Comparison of ENCODE assay signal across 16 cellular contexts in the genomic region with DNA sequence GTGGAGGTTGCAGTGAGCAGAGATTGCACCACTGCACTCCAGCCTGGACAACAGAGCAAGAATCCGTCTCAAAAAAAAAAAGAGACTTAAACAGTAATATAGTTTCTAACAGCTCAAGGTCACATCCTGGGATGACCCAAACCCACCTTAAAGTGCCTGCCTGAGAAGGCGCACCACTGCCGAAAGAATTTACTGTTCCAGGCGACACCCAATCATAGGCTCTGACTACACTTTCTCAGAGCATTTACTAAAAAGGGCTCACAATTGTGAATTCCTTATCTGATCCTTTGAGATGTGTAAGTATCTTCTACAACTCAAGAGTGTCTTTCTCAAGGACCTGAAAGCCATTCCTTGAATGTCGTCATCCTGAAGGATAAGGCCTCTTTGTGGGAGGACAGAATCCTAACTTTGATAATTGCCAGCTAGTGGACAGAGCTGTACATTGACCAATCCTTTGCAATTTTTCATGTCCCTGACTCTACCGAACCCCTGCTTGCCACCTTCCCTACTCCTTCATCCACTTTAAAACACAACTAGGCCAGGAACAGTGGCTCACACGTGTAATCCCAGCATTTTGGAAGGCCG. TPM values are rescaled to one million over a fixed set of nuclear protein-coding genes. Genes with fewer than 3 reads are reported as not detected.
DNase-seq lines count a peak whose midpoint lies in the region; ATAC-seq and TF ChIP-seq lines count a peak whose summit lies in the region.
"Had no signal": no experiment of that assay in that cellular context is flagged by ENCODE, and none has a peak within 500 bp of the region (broad histone marks: within the 10 kb centered on the region; RNA-seq: fewer than 3 reads in every experiment).

No MANE protein-coding gene starts in this region.

- no peaks in the 10 kb centered on the region for H3K9me3 Mint-ChIP-seq in activated CD8-positive, alpha-beta memory T cell treated with anti-CD3 and anti-CD28 coated beads, Interleukin-2, amount 10 ng/mL, durations not matched to agents 7 days and 5 days (ENCODE audit: low read depth)
- peaks cover 0 to 2% (median 0%) of the 10 kb centered on the region in 7 donors for H3K9me3 Mint-ChIP-seq in CD4-positive, CD25-positive, alpha-beta regulatory T cell
- no peaks in the 10 kb centered on the region for H3K9me3 Mint-ChIP-seq in activated T-helper 1 cell treated with anti-CD3 and anti-CD28 coated beads, Interleukin-12 subunit alpha, Interleukin-12 subunit beta, Interleukin-2, Interleukin-4 antibody, amounts not matched to agents 30 ng/mL and 10 ng/mL and 1 ng/mL, durations not matched to agents 14 hours and 24 hours and 36 hours
- H3K9me3 Mint-ChIP-seq in nephron progenitor cell, result no peaks in the 10 kb centered on the region
- H3K9me3 Mint-ChIP-seq: GM23338 had no signal

- no peak for ATAC-seq in activated CD8-positive, alpha-beta memory T cell treated with anti-CD3 and anti-CD28 coated beads, Interleukin-2, amount 10 ng/mL, durations not matched to agents 7 days and 5 days
- no peak for ATAC-seq in CD4-positive, CD25-positive, alpha-beta regulatory T cell (ENCODE audit: low read depth in 2 of 2)
- ATAC-seq in HG02798 (IDR thresholded peaks at IDR 0.05; ENCODE audit: poor library complexity, unreplicated experiment) (no peak), gastrocnemius medialis (no peak)
- ATAC-seq: GM23338 had no signal

- peak overlapping the region; percentile 56 for H3K27ac Mint-ChIP-seq in activated CD8-positive, alpha-beta memory T cell treated with anti-CD3 and anti-CD28 coated beads, Interleukin-2, amount 10 ng/mL, durations not matched to agents 7 days and 5 days
- H3K27ac Mint-ChIP-seq in CD4-positive, CD25-positive, alpha-beta regulatory T cell, result peak overlapping the region in 2 of 3 donors; percentile 31 to 56
- H3K27ac Mint-ChIP-seq in activated T-helper 1 cell treated with anti-CD3 and anti-CD28 coated beads, Interleukin-12 subunit alpha, Interleukin-12 subunit beta, Interleukin-2, Interleukin-4 antibody, amounts not matched to agents 30 ng/mL and 10 ng/mL and 1 ng/mL, durations not matched to agents 14 hours and 24 hours and 36 hours, result no peak overlapping the region
- no peak overlapping the region for H3K27ac Mint-ChIP-seq in nephron progenitor cell
- H3K27ac Mint-ChIP-seq: GM23338 had no signal

- in situ Hi-C loops in gastrocnemius medialis (cut with MboI; ENCODE audit: low sequenced_read_pairs in 4 of 4), result no loop called here

- H3K4me3 ChIP-seq in CD4-positive, CD25-positive, alpha-beta regulatory T cell (ENCODE audit: low read depth, low read length), result no peak overlapping the region
- no peak overlapping the region for H3K4me3 ChIP-seq in gastrocnemius medialis
- H3K4me3 ChIP-seq: GM23338 had no signal

- no peak overlapping the region for H3K27ac ChIP-seq in CD4-positive, CD25-positive, alpha-beta regulatory T cell (ENCODE audit: insufficient read depth, low read length, poor library complexity, severe bottlenecking)
- no peak overlapping the region for H3K27ac ChIP-seq in gastrocnemius medialis
- H3K27ac ChIP-seq: HL-60 had no signal

- H3K9me3 ChIP-seq in CD4-positive, CD25-positive, alpha-beta regulatory T cell (ENCODE audit: control insufficient read depth in 2 of 2, low read length in 2 of 2), result no peaks in the 10 kb centered on the region
- no peaks in the 10 kb centered on the region for H3K9me3 ChIP-seq in gastrocnemius medialis

- peaks cover 26% of the 10 kb centered on the region for H3K4me1 ChIP-seq in CD4-positive, CD25-positive, alpha-beta regulatory T cell (ENCODE audit: control insufficient read depth, insufficient read depth, low read length, poor library complexity, severe bottlenecking)
- H3K4me1 ChIP-seq in gastrocnemius medialis, result peaks cover 19 to 23% of the 10 kb centered on the region in 2 donors

- TF ChIP-seq CTCF in nephron progenitor cell (IDR thresholded peaks at IDR 0.05), result no peak
- no peak for TF ChIP-seq CTCF in gastrocnemius medialis (IDR thresholded peaks at IDR 0.05 in 4 of 5, conservative IDR thresholded peaks at IDR 0.05 in 1 of 5)

- H3K4me3 Mint-ChIP-seq in activated CD8-positive, alpha-beta memory T cell treated with anti-CD3 and anti-CD28 coated beads, Interleukin-2, amount 10 ng/mL, durations not matched to agents 7 days and 5 days, result no peak overlapping the region
- peak overlapping the region; percentile 53 to 81 (median 74) for H3K4me3 Mint-ChIP-seq in CD4-positive, CD25-positive, alpha-beta regulatory T cell
- H3K4me3 Mint-ChIP-seq in activated T-helper 1 cell treated with anti-CD3 and anti-CD28 coated beads, Interleukin-12 subunit alpha, Interleukin-12 subunit beta, Interleukin-2, Interleukin-4 antibody, amounts not matched to agents 30 ng/mL and 10 ng/mL and 1 ng/mL, durations not matched to agents 14 hours and 24 hours and 36 hours, result peak overlapping the region; percentile 57
- peak overlapping the region; percentile 38 for H3K4me3 Mint-ChIP-seq in nephron progenitor cell
- H3K4me3 Mint-ChIP-seq: GM23338 had no signal

- peaks cover 2% of the 10 kb centered on the region for H3K36me3 Mint-ChIP-seq in activated CD8-positive, alpha-beta memory T cell treated with anti-CD3 and anti-CD28 coated beads, Interleukin-2, amount 10 ng/mL, durations not matched to agents 7 days and 5 days
- peaks cover under 1% of the 10 kb centered on the region for H3K36me3 Mint-ChIP-seq in CD4-positive, CD25-positive, alpha-beta regulatory T cell
- peaks cover 1% of the 10 kb centered on the region for H3K36me3 Mint-ChIP-seq in activated T-helper 1 cell treated with anti-CD3 and anti-CD28 coated beads, Interleukin-12 subunit alpha, Interleukin-12 subunit beta, Interleukin-2, Interleukin-4 antibody, amounts not matched to agents 30 ng/mL and 10 ng/mL and 1 ng/mL, durations not matched to agents 14 hours and 24 hours and 36 hours (ENCODE audit: low read depth)
- no peaks in the 10 kb centered on the region for H3K36me3 Mint-ChIP-seq in nephron progenitor cell (ENCODE audit: low read depth)

- H3K4me1 Mint-ChIP-seq in activated CD8-positive, alpha-beta memory T cell treated with anti-CD3 and anti-CD28 coated beads, Interleukin-2, amount 10 ng/mL, durations not matched to agents 7 days and 5 days, result peaks cover 30% of the 10 kb centered on the region
- H3K4me1 Mint-ChIP-seq in CD4-positive, CD25-positive, alpha-beta regulatory T cell, result peaks cover 1 to 28% (median 17%) of the 10 kb centered on the region in 4 donors
- H3K4me1 Mint-ChIP-seq in activated T-helper 1 cell treated with anti-CD3 and anti-CD28 coated beads, Interleukin-12 subunit alpha, Interleukin-12 subunit beta, Interleukin-2, Interleukin-4 antibody, amounts not matched to agents 30 ng/mL and 10 ng/mL and 1 ng/mL, durations not matched to agents 14 hours and 24 hours and 36 hours (ENCODE audit: low read depth), result peaks cover 26% of the 10 kb centered on the region
- H3K4me1 Mint-ChIP-seq in nephron progenitor cell, result peaks cover 45% of the 10 kb centered on the region

- no peaks in the 10 kb centered on the region for H3K27me3 ChIP-seq in CD4-positive, CD25-positive, alpha-beta regulatory T cell (ENCODE audit: control insufficient read depth, insufficient read depth, low read length)
- H3K27me3 ChIP-seq in gastrocnemius medialis, result no peaks in the 10 kb centered on the region

- intact Hi-C loops in activated T-helper 1 cell treated with anti-CD3 and anti-CD28 coated beads, Interleukin-12 subunit alpha, Interleukin-12 subunit beta, Interleukin-2, Interleukin-4 antibody, amounts not matched to agents 30 ng/mL and 10 ng/mL and 1 ng/mL, durations not matched to agents 14 hours and 24 hours and 36 hours (cut with micrococcal nuclease), result no loop called here
- intact Hi-C loops in gastrocnemius medialis (cut with DNase I; ENCODE audit: low total_unique reads), result no loop called here

- CTCF ChIA-PET in activated CD8-positive, alpha-beta memory T cell treated with anti-CD3 and anti-CD28 coated beads, Interleukin-2, amount 10 ng/mL, durations not matched to agents 7 days and 5 days (lab: Charles Lee), result interaction anchor here (0.7 kb wide), 1 partner anchor 11 kb away, joined by 3 read pairs; no protein-coding TSS in a partner anchor

- no peak for TF ChIP-seq POLR2A in gastrocnemius medialis (IDR thresholded peaks at IDR 0.05)

- no peaks in the 10 kb centered on the region for H3K27me3 Mint-ChIP-seq in activated CD8-positive, alpha-beta memory T cell treated with anti-CD3 and anti-CD28 coated beads, Interleukin-2, amount 10 ng/mL, durations not matched to agents 7 days and 5 days
- peaks cover 4% of the 10 kb centered on the region for H3K27me3 Mint-ChIP-seq in CD4-positive, CD25-positive, alpha-beta regulatory T cell
- H3K27me3 Mint-ChIP-seq in activated T-helper 1 cell treated with anti-CD3 and anti-CD28 coated beads, Interleukin-12 subunit alpha, Interleukin-12 subunit beta, Interleukin-2, Interleukin-4 antibody, amounts not matched to agents 30 ng/mL and 10 ng/mL and 1 ng/mL, durations not matched to agents 14 hours and 24 hours and 36 hours (ENCODE audit: insufficient read depth), result no peaks in the 10 kb centered on the region
- H3K27me3 Mint-ChIP-seq in nephron progenitor cell (ENCODE audit: low read depth, poor library complexity), result peaks cover 4% of the 10 kb centered on the region

- DNase-seq in activated CD8-positive, alpha-beta memory T cell treated with anti-CD3 and anti-CD28 coated beads, Interleukin-2, amount 10 ng/mL, durations not matched to agents 7 days and 5 days, result no peak
- no peak for DNase-seq in activated CD8-positive, alpha-beta memory T cell treated with anti-CD3 and anti-CD28 coated beads, Interleukin-2, amount 50 U/mL, for 48 hours
- no peak for DNase-seq in CD4-positive, CD25-positive, alpha-beta regulatory T cell
- no peak for DNase-seq in activated T-helper 1 cell treated with anti-CD3 and anti-CD28 coated beads, Interleukin-12 subunit alpha, Interleukin-12 subunit beta, Interleukin-2, Interleukin-4 antibody, amounts not matched to agents 30 ng/mL and 10 ng/mL and 1 ng/mL, durations not matched to agents 14 hours and 24 hours and 36 hours (ENCODE audit: low spot score)
- DNase-seq in nephron progenitor cell, result no peak
- DNase-seq in retina, result no peak
- DNase-seq in gastrocnemius medialis, result no peak
- DNase-seq: 8988T; NCI-H1417; NCI-H1930; NCI-H69; NK-92 treated with Interleukin-12 subunit alpha and Interleukin-12 subunit beta, amount 100 ng/mL, for 24 hours; SHP77 had no signal

- no peaks in the 10 kb centered on the region for H3K36me3 ChIP-seq in CD4-positive, CD25-positive, alpha-beta regulatory T cell (ENCODE audit: control insufficient read depth, insufficient read depth, low read length)
- H3K36me3 ChIP-seq in gastrocnemius medialis, result no peaks in the 10 kb centered on the region

RNA-seq across cellular contexts. Expression of a gene that starts 2.6 kb away (rescaled TPM):
- total RNA-seq in activated CD8-positive, alpha-beta memory T cell treated with anti-CD3 and anti-CD28 coated beads, Interleukin-2, amount 10 ng/mL, durations not matched to agents 7 days and 5 days, result 10 to 100 TPM; 23.6 to 34.2 TPM
- total RNA-seq in CD4-positive, CD25-positive, alpha-beta regulatory T cell, result 22.1 TPM
- 10 to 100 TPM; 10.5 to 17.5 (median 14.6) TPM for polyA plus RNA-seq in CD4-positive, CD25-positive, alpha-beta regulatory T cell
- total RNA-seq in activated T-helper 1 cell treated with anti-CD3 and anti-CD28 coated beads, Interleukin-12 subunit alpha, Interleukin-12 subunit beta, Interleukin-2, Interleukin-4 antibody, amounts not matched to agents 30 ng/mL and 10 ng/mL and 1 ng/mL, durations not matched to agents 14 hours and 24 hours and 36 hours, result 35.6 and 37.7 TPM in 2 replicates
- 10 to 100 TPM; 12.8 to 27.7 (median 22.1) TPM for total RNA-seq in gastrocnemius medialis

RNA-seq across cellular contexts. Expression of a gene that starts 12.9 kb away (rescaled TPM):
- total RNA-seq in activated CD8-positive, alpha-beta memory T cell treated with anti-CD3 and anti-CD28 coated beads, Interleukin-2, amount 10 ng/mL, durations not matched to agents 7 days and 5 days, result 10 to 100 TPM; 17.8 to 20.9 TPM
- 28.5 TPM for total RNA-seq in CD4-positive, CD25-positive, alpha-beta regulatory T cell
- 10 to 100 TPM in 1 of 4 donors, 1 to 10 TPM in 3; 5.7 to 11.5 (median 7.7) TPM for polyA plus RNA-seq in CD4-positive, CD25-positive, alpha-beta regulatory T cell
- total RNA-seq in activated T-helper 1 cell treated with anti-CD3 and anti-CD28 coated beads, Interleukin-12 subunit alpha, Interleukin-12 subunit beta, Interleukin-2, Interleukin-4 antibody, amounts not matched to agents 30 ng/mL and 10 ng/mL and 1 ng/mL, durations not matched to agents 14 hours and 24 hours and 36 hours, result 19.7 and 21.0 TPM in 2 replicates
- total RNA-seq in gastrocnemius medialis, result 10 to 100 TPM in 2 of 4 donors, 1 to 10 TPM in 2; 8.0 to 13.5 (median 11.1) TPM

Comparison
In these comparisons a context has a peak if more than half of its experiments do, and no peak if none do; other contexts are left out.
1. H3K27ac Mint-ChIP-seq: peak in activated CD8-positive, alpha-beta memory T cell treated with anti-CD3 and anti-CD28 coated beads, Interleukin-2, amount 10 ng/mL, durations not matched to agents 7 days and 5 days (single experiment) and CD4-positive, CD25-positive, alpha-beta regulatory T cell (2 of 3); none in activated T-helper 1 cell treated with anti-CD3 and anti-CD28 coated beads, Interleukin-12 subunit alpha, Interleukin-12 subunit beta, Interleukin-2, Interleukin-4 antibody, amounts not matched to agents 30 ng/mL and 10 ng/mL and 1 ng/mL, durations not matched to agents 14 hours and 24 hours and 36 hours (single experiment) and nephron progenitor cell (single experiment).